11 cellular contexts compared by ENCODE assay signal in the genomic region with DNA sequence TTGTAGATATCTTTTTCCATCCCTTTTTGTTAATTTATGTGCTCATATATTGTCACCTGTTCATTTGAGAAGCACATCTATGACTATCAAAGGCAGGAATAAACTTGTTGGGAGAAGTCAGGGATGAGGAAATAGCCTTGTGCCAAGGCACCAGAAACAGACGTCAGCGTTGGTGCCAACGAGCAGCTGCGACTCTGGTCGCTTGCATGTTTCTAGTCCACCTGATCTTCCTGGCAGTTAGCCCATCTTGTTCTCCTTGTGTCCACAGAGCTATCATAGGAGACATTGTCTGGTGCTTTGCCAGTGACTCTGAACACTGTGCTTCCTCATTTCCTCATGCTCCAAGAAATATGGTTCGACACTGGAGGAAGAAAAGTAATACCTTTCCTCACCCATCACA.
DNase-seq lines count a peak whose midpoint lies in the region; ATAC-seq and TF ChIP-seq lines count a peak whose summit lies in the region.
"Had no signal": no experiment of that assay in that cellular context is flagged by ENCODE, and none has a peak within 500 bp of the region (broad histone marks: within the 10 kb centered on the region; RNA-seq: fewer than 3 reads in every experiment).

No MANE protein-coding gene starts in this region.

- H3K27ac ChIP-seq in left lung, result no peak overlapping the region
- H3K27ac ChIP-seq: esophagus squamous epithelium, KMS-11 had no signal

- H3K9me3 ChIP-seq in left lung, result no peaks in the 10 kb centered on the region
- H3K9me3 ChIP-seq: esophagus squamous epithelium had no signal

- peaks cover 0 to 4% of the 10 kb centered on the region in 2 donors for H3K36me3 ChIP-seq in left lung
- H3K36me3 ChIP-seq: esophagus squamous epithelium had no signal

- peaks cover 9 to 13% of the 10 kb centered on the region in 2 donors for H3K4me1 ChIP-seq in left lung

- no peak for TF ChIP-seq CTCF in left lung (IDR thresholded peaks at IDR 0.05)
- TF ChIP-seq CTCF in GM13976 (IDR thresholded peaks at IDR 0.05; ENCODE audit: borderline replicate concordance, control extremely low read depth, extremely low read depth, insufficient read depth, missing control alignments), result no peak

- no peak overlapping the region for H3K4me3 ChIP-seq in left lung
- H3K4me3 ChIP-seq: esophagus squamous epithelium had no signal

- in situ Hi-C loops in SK-MEL-5 (cut with HindIII; ENCODE audit: low pct_unique_long_range_greater_than_20kb, low sequenced_read_pairs) (no loop called here), GM13976 (cut with MboI; ENCODE audit: low sequenced_read_pairs, unreplicated experiment) (no loop called here)

- peak; percentile 86 for DNase-seq in COLO668 (lab: John Stamatoyannopoulos, UW; ENCODE audit: unreplicated experiment)
- DNase-seq in NCI-H1694 (lab: John Stamatoyannopoulos, UW), result peak; percentile 51
- DNase-seq in SK-MEL-5 (ENCODE audit: low read depth, low spot score), result peak; percentile 34
- DNase-seq in left lung, result peak; percentile 61 to 62
- DNase-seq in effector CD8-positive, alpha-beta T cell (lab: John Stamatoyannopoulos, UW), result no peak
- no peak for DNase-seq in AG20443 (ENCODE audit: low spot score)
- DNase-seq in GM13976 (ENCODE audit: low spot score), result no peak
- DNase-seq: esophagus squamous epithelium; stimulated activated naive B cell treated with anti-CD40 and anti-IgM and Interleukin-4, amounts not matched to agents 10 μg/mL and 1 μg/mL and 100 μg/mL, for 72 hours had no signal

- no peaks in the 10 kb centered on the region for H3K27me3 ChIP-seq in left lung

- ATAC-seq in left lung, result peak; percentile 47
- no peak for ATAC-seq in HG02970 (IDR thresholded peaks at IDR 0.05; ENCODE audit: low FRiP score, unreplicated experiment)
- ATAC-seq: stimulated activated naive B cell treated with anti-CD40 and anti-IgM and Interleukin-4, amounts not matched to agents 10 μg/mL and 1 μg/mL and 100 μg/mL, for 72 hours had no signal

- intact Hi-C loops in left lung (cut with DNase I), result no loop called here

Comparison
In these comparisons a context has a peak if more than half of its experiments do, and no peak if none do; other contexts are left out.
1. DNase-seq: peak in COLO668 (single experiment), NCI-H1694 (single experiment), SK-MEL-5 (single experiment) and left lung (2 of 2); none in effector CD8-positive, alpha-beta T cell (single experiment), AG20443 (single experiment) and GM13976 (single experiment).